21 cellular contexts compared by ENCODE assay signal in the genomic region with DNA sequence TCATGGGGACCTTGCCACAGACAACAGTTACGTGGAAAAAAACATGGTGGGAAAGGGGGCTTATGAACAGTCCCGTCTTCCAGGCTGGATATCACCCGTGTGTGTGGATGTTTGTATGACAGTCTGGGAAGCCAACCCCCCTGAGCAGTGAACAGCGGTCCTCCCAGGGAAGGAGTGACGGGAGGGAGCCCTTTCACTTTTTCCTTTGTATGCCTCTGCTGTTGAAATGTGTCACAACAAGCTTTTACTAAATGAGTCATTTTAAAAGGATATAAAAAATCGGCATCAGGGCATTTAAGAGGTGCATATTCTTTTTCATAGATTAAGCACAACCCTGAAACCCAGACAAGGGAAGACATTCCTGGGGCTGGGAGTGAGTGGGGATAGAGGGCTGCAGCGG. TPM values are rescaled to one million over a fixed set of nuclear protein-coding genes. Genes with fewer than 3 reads are reported as not detected.
A peak's percentile ranks its signal among the peaks of the same experiment; 100 is the strongest.
DNase-seq lines count a peak whose midpoint lies in the region; ATAC-seq, FAIRE-seq and TF ChIP-seq lines count a peak whose summit lies in the region.
"Had no signal": no experiment of that assay in that cellular context is flagged by ENCODE, and none has a peak within 500 bp of the region (broad histone marks: within the 10 kb centered on the region; RNA-seq: fewer than 3 reads in every experiment).

No MANE protein-coding gene starts in this region.

- no peak for TF ChIP-seq POLR2A in vagina (IDR thresholded peaks at IDR 0.05)

- H3K27me3 ChIP-seq in PC-3 (ENCODE audit: low read length) = no peaks in the 10 kb centered on the region
- peaks cover 8% of the 10 kb centered on the region for H3K27me3 ChIP-seq in bronchial epithelial cell (ENCODE audit: control insufficient read depth, insufficient read depth, low read length)
- no peaks in the 10 kb centered on the region for H3K27me3 ChIP-seq in vagina

- H3K27ac ChIP-seq in PC-3 (ENCODE audit: low read length) (no peak overlapping the region), vagina (no peak overlapping the region)

- CTCF ChIA-PET in PC-3 (lab: Charles Lee) = no interaction called here

- no peaks in the 10 kb centered on the region for H3K79me2 ChIP-seq in PC-3 (ENCODE audit: low read length)

- no peaks in the 10 kb centered on the region for H3K9me3 ChIP-seq in PC-3 (ENCODE audit: low read length)
- no peaks in the 10 kb centered on the region for H3K9me3 ChIP-seq in vagina

- H3K4me3 Mint-ChIP-seq in nephron = no peak overlapping the region
- H3K4me3 Mint-ChIP-seq: CD4-positive, alpha-beta memory T cell; IgD-negative memory B cell had no signal

- H3K36me3 Mint-ChIP-seq in nephron (ENCODE audit: low read depth) = no peaks in the 10 kb centered on the region
- H3K36me3 Mint-ChIP-seq: CD4-positive, alpha-beta memory T cell; IgD-negative memory B cell had no signal

- no peaks in the 10 kb centered on the region for H3K9me3 Mint-ChIP-seq in nephron
- H3K9me3 Mint-ChIP-seq: CD4-positive, alpha-beta memory T cell; IgD-negative memory B cell had no signal

- no peak for ATAC-seq in PC-3

- no peaks in the 10 kb centered on the region for H3F3A ChIP-seq in PC-3 (ENCODE audit: low read length, unreplicated experiment)

- intact Hi-C loops in PC-3 (cut with micrococcal nuclease) = no loop called here
- intact Hi-C loops in vagina (cut with DNase I) = no loop called here

- no peaks in the 10 kb centered on the region for H3K4me1 ChIP-seq in PC-3 (ENCODE audit: insufficient read depth, low read length)
- H3K4me1 ChIP-seq in vagina = no peaks in the 10 kb centered on the region

- H2AFZ ChIP-seq in PC-3 (ENCODE audit: low read length) = no peak overlapping the region

- TF ChIP-seq CTCF in PC-3 (conservative IDR thresholded peaks at IDR 0.05; ENCODE audit: low read depth, low read length) (no peak), bronchial epithelial cell (IDR thresholded peaks at IDR 0.05; ENCODE audit: insufficient read depth, low read length, severe bottlenecking) (no peak), nephron (IDR thresholded peaks at IDR 0.05; ENCODE audit: unreplicated experiment in 3 of 3) (no peak), vagina (IDR thresholded peaks at IDR 0.05) (no peak)

- no peak for FAIRE-seq in bronchial epithelial cell (lab: Jason Lieb, UNC)
- no peak for FAIRE-seq in GM19239 (lab: Jason Lieb, UNC)

- no peak overlapping the region for H3K4me2 ChIP-seq in PC-3 (ENCODE audit: low read length)

- DNase-seq in EH (ENCODE audit: low read depth) (peak; percentile 13), PC-3 (peak; percentile 5), bronchial epithelial cell (ENCODE audit: low read depth) (peak; percentile 54), T-helper 2 cell (no peak), vagina (ENCODE audit: extremely low spot score in 2 of 2) (no peak), NCI-H2171 treated with DMSO at 0.1 percent for 48 hours (lab: John Stamatoyannopoulos, UW) (no peak), GM19239 (ENCODE audit: insufficient read length, low spot score) (no peak)
- DNase-seq: Calu3; CD4-positive, alpha-beta memory T cell; DMS53; GOT3; Kasumi-1; NCI-H1105 treated with DMSO at 0.1 percent for 48 hours; NCI-H1694 treated with DMSO at 0.1 percent for 48 hours; NCI-H2107; NCI-H69; RPMI8226 had no signal

- peaks cover 61% of the 10 kb centered on the region for H3K4me1 Mint-ChIP-seq in nephron
- H3K4me1 Mint-ChIP-seq: IgD-negative memory B cell had no signal

- no peaks in the 10 kb centered on the region for H4K20me1 ChIP-seq in PC-3 (ENCODE audit: low read length)

- peaks cover 4% of the 10 kb centered on the region for H3K27me3 Mint-ChIP-seq in nephron (ENCODE audit: low read depth)

- H3K9ac ChIP-seq in PC-3 (ENCODE audit: low read length) = no peak overlapping the region

- H3K4me3 ChIP-seq in PC-3 (ENCODE audit: low read length) = no peak overlapping the region
- H3K4me3 ChIP-seq in bronchial epithelial cell (ENCODE audit: low read depth, low read length) = no peak overlapping the region
- no peak overlapping the region for H3K4me3 ChIP-seq in vagina

- H3K36me3 ChIP-seq in PC-3 (ENCODE audit: low read depth, low read length) (no peaks in the 10 kb centered on the region), bronchial epithelial cell (ENCODE audit: control insufficient read depth, insufficient read depth, low read length) (no peaks in the 10 kb centered on the region), vagina (no peaks in the 10 kb centered on the region)

- POLR2A ChIA-PET in PC-3 (lab: Charles Lee; ENCODE audit: unreplicated experiment) = no interaction called here

- peak overlapping the region; percentile 54 to 92 (median 71) for H3K27ac Mint-ChIP-seq in nephron
- H3K27ac Mint-ChIP-seq: CD4-positive, alpha-beta memory T cell; IgD-negative memory B cell had no signal

- H3K9me2 ChIP-seq in PC-3 (replicated peaks; ENCODE audit: low read length) = no peaks in the 10 kb centered on the region

- BruUV-seq in PC-3 (replicated peaks; lab: Mats Ljungman, UMichigan) = no TSS peak

RNA-seq across cellular contexts. Expression of a gene that starts 5.1 kb away (rescaled TPM):
- total RNA-seq in PC-3 (2014; rRNA removed) (not detected in 2 replicates), bronchial epithelial cell (not detected in 2 replicates), vagina (not detected)
- total RNA-seq: A172; Calu3; CD4-positive, alpha-beta memory T cell; SK-MEL-5 had no signal

RNA-seq across cellular contexts. Expression of a gene that starts 14.8 kb away (rescaled TPM):
- total RNA-seq in PC-3 (2014; rRNA removed) (not detected in 2 replicates), bronchial epithelial cell (not detected in 2 replicates), vagina (2.0 TPM)

RNA-seq across cellular contexts. Expression of a gene that starts 40.8 kb away (rescaled TPM):
- total RNA-seq in PC-3 (2014; rRNA removed) = 20.5 and 21.7 TPM in 2 replicates
- 2.6 and 2.9 TPM in 2 replicates for total RNA-seq in bronchial epithelial cell
- 3.7 TPM for total RNA-seq in vagina

RNA-seq across cellular contexts. Expression of a gene that starts 59.9 kb away (rescaled TPM):
- total RNA-seq in PC-3 (2014; rRNA removed) (7.5 and 10.0 TPM in 2 replicates), bronchial epithelial cell (5.5 and 9.2 TPM in 2 replicates), vagina (9.1 TPM)

Comparison
In these comparisons a context has a peak if more than half of its experiments do, and no peak if none do; other contexts are left out.
1. DNase-seq: peak in EH (single experiment), PC-3 (single experiment) and bronchial epithelial cell (single experiment); none in T-helper 2 cell (0 of 5), vagina (0 of 2), NCI-H2171 treated with DMSO at 0.1 percent for 48 hours (single experiment) and GM19239 (single experiment).